Comparison of ENCODE assay signal across 8 cellular contexts in the genomic region with DNA sequence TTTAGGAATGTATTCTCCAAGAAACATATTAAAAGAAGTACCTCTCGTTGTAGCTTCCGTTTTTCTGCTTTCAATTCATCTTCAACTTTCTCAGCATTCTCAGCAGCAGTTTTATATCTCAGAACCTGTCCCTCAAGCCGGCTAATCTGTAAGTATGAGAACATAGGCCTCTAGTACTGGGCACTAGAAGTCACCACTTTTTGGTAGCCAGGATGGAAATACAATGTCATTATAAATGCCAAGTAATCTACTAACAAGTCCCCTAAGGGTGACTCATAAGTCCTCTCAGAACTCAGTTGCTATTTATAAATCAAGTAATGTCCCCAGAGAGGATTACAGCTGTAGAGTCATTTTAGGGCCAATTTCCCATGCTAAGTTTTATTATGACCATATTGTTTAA.
DNase-seq lines count a peak whose midpoint lies in the region; ATAC-seq and TF ChIP-seq lines count a peak whose summit lies in the region.

No MANE protein-coding gene starts in this region.

- H3K36me3 Mint-ChIP-seq in IgD-negative memory B cell = peaks cover 11% of the 10 kb centered on the region

- no peak for TF ChIP-seq POLR2A in gastrocnemius medialis (IDR thresholded peaks at IDR 0.05)

- TF ChIP-seq CTCF in choroid plexus epithelial cell (conservative IDR thresholded peaks at IDR 0.05; ENCODE audit: low read depth, low read length) (no peak), gastrocnemius medialis (IDR thresholded peaks at IDR 0.05 in 4 of 5, conservative IDR thresholded peaks at IDR 0.05 in 1 of 5) (no peak)

- no peaks in the 10 kb centered on the region for H3K27me3 ChIP-seq in gastrocnemius medialis

- peak overlapping the region in 1 of 4 donors; percentile 43 for H3K4me3 Mint-ChIP-seq in IgD-negative memory B cell

- no peaks in the 10 kb centered on the region for H3K9me3 Mint-ChIP-seq in IgD-negative memory B cell

- peak overlapping the region in 2 of 3 donors; percentile 11 to 15 for H3K27ac Mint-ChIP-seq in IgD-negative memory B cell

- intact Hi-C loops in gastrocnemius medialis (cut with DNase I; ENCODE audit: low total_unique reads) = loop anchor here (2.0 kb wide), 1 partner anchor 62 kb away; the partner anchor contains the start of genes EPM2AIP1 and MLH1

- H3K4me3 ChIP-seq in choroid plexus epithelial cell (ENCODE audit: low read depth, low read length) (no peak overlapping the region), gastrocnemius medialis (peak overlapping the region in 1 of 4 donors; percentile 1)

- H3K27me3 Mint-ChIP-seq in IgD-negative memory B cell = no peaks in the 10 kb centered on the region

- ATAC-seq in GM21515 (IDR thresholded peaks at IDR 0.05; ENCODE audit: unreplicated experiment) (peak; percentile 70), gastrocnemius medialis (peak; percentile 93 to 96)

- in situ Hi-C loops in gastrocnemius medialis (cut with MboI; ENCODE audit: low sequenced_read_pairs in 4 of 4) = no loop called here

- DNase-seq in GM03348 (ENCODE audit: low spot score) = peak; percentile 56
- DNase-seq in choroid plexus epithelial cell (ENCODE audit: low read depth) = peak; percentile 50
- DNase-seq in gastrocnemius medialis = no peak
- no peak for DNase-seq in NCI-H1105 (lab: John Stamatoyannopoulos, UW)
- no peak for DNase-seq in activated gamma-delta T cell (lab: John Stamatoyannopoulos, UW)
- no peak for DNase-seq in NCI-H2081 (lab: John Stamatoyannopoulos, UW)

- H3K27ac ChIP-seq in gastrocnemius medialis = peak overlapping the region; percentile 86 to 90 (median 89)

- peaks cover 6 to 17% (median 8%) of the 10 kb centered on the region in 3 donors for H3K4me1 Mint-ChIP-seq in IgD-negative memory B cell

- no peaks in the 10 kb centered on the region for H3K9me3 ChIP-seq in gastrocnemius medialis

- H3K36me3 ChIP-seq in gastrocnemius medialis = peaks cover 0 to 58% of the 10 kb centered on the region in 2 donors

- peaks cover 35 to 49% of the 10 kb centered on the region in 2 donors for H3K4me1 ChIP-seq in gastrocnemius medialis

Comparison
In these comparisons a context has a peak if more than half of its experiments do, and no peak if none do; other contexts are left out.
1. DNase-seq: peak in GM03348 (single experiment) and choroid plexus epithelial cell (single experiment); none in gastrocnemius medialis (0 of 2), NCI-H1105 (single experiment), activated gamma-delta T cell (single experiment) and NCI-H2081 (0 of 2).